Comparison of ENCODE assay signal across 15 cellular contexts in genomic region chr21:43169230-43169886, GRCh38. TPM values are rescaled to one million over a fixed set of nuclear protein-coding genes. Genes with fewer than 3 reads are reported as not detected.
"Had no signal": no experiment of that assay in that cellular context is flagged by ENCODE, and none has a peak within 500 bp of the region (broad histone marks: within the 10 kb centered on the region; RNA-seq: fewer than 3 reads in every experiment).

No MANE protein-coding gene starts in this region.

RNA-seq across cellular contexts. Expression of gene CRYAA, which starts 0.6 kb away (rescaled TPM):
- total RNA-seq: chondrocyte, colonic mucosa, dermis microvascular lymphatic vessel endothelial cell, endodermal cell, esophagus mucosa, esophagus squamous epithelium, gastrocnemius medialis, glomerular endothelial cell, heart right ventricle, left colon, left ventricle myocardium inferior, lung, mammary epithelial cell, mononuclear cell, mucosa of gallbladder had no signal
